In the genomic region with DNA sequence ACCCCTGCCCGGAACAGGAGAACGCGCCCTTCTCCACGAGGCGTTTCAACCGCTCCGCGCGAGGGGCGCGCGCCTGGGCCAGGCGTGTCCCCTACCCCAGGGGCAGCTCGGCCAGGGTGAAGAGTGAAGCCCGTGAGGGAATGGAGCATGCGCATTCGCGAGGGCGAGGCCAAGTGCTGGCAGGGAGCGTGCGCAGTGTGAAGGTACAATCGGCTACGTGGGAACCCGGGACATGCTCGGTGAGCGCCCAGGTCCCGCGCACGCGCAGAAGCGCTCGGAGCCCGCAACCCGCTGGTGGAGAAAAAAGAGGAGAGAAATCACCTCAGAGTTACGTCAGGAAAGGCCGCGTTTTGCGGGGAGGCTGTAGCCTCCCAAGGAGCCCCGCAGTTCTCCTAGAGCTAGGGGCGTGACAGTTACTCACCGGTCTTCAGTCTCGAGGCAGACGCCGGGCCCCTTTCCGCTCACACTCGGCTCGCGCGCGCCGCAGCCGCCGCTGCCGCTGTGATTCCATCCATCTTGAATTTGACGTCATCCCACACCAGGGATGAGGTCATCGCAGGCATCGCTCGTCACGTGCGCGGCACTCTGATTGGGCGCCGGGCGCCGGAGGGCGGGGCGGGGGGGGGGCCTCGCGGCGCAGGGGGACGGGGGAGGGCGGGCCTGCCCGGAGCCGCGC, we compare ENCODE assay signal across 8 cellular contexts. TPM values are rescaled to one million over a fixed set of nuclear protein-coding genes. Genes with fewer than 3 reads are reported as not detected.
DNase-seq lines count a peak whose midpoint lies in the region; ATAC-seq and TF ChIP-seq lines count a peak whose summit lies in the region.

A gene (minus strand): TSS at position 530 of the 676 bp plus-strand sequence. CDS start 16,265 bp downstream, outside the sequence.

- POLR2A ChIA-PET in T-cell (lab: Charles Lee): no interaction called here

- H3K36me3 Mint-ChIP-seq in T-cell (peaks cover 16% of the 10 kb centered on the region), type B pancreatic cell (peaks cover 16% of the 10 kb centered on the region)

- 0% methylated on average over 67 to 71 of the region's 75 CpGs for WGBS in adipose tissue, 3 donors

- CTCF ChIA-PET in T-cell (lab: Charles Lee): interaction anchor here in 1 of 2 donors (0.6 kb wide), 2 partner anchors 108 to 1882 kb away, joined by 3 to 5 read pairs; no protein-coding TSS in a partner anchor

- intact Hi-C loops in cardiac septum (cut with DNase I): loop anchor here (2.0 to 5.0 kb wide), 4 partner anchors 53 to 128 kb away; no protein-coding TSS in a partner anchor

- peak within 1 kb of the TSS; percentile 97 for H3K27ac ChIP-seq in adipose tissue (ENCODE audit: low read depth, low read length)

- peaks cover 31 to 36% (median 32%) of the 10 kb centered on the region in 3 donors for H3K4me1 Mint-ChIP-seq in T-cell
- H3K4me1 Mint-ChIP-seq in type B pancreatic cell (ENCODE audit: unreplicated experiment): peaks cover 14% of the 10 kb centered on the region

- peak; percentile 70 for ATAC-seq in HG02798 (IDR thresholded peaks at IDR 0.05; ENCODE audit: poor library complexity, unreplicated experiment)
- ATAC-seq in T-cell (replicated peaks in 1 of 4): peak; percentile 82 to 85 (median 84)

- H3K9me3 Mint-ChIP-seq in T-cell (peaks cover 0 to 5% (median 0%) of the 10 kb centered on the region in 3 donors), type B pancreatic cell (no peaks in the 10 kb centered on the region)

- TF ChIP-seq CTCF in GM12875 (IDR thresholded peaks at IDR 0.05; ENCODE audit: borderline replicate concordance, insufficient read depth, low read depth, low read length) (no peak), type B pancreatic cell (conservative IDR thresholded peaks at IDR 0.05) (no peak)

- H3K4me3 Mint-ChIP-seq in T-cell (peak within 1 kb of the TSS; percentile 81 to 96 (median 95)), type B pancreatic cell (peak within 1 kb of the TSS; percentile 99)

- H3K27ac Mint-ChIP-seq in T-cell (peak within 1 kb of the TSS; percentile 99 to 100), type B pancreatic cell (peak within 1 kb of the TSS; percentile 100)

- H3K4me3 ChIP-seq in GM12875 (ENCODE audit: low read depth, low read length): peak within 1 kb of the TSS; percentile 95

- H3K27me3 Mint-ChIP-seq in T-cell (no peaks in the 10 kb centered on the region), type B pancreatic cell (peaks cover 18% of the 10 kb centered on the region)

- DNase-seq in NCI-H1436 treated with DMSO at 0.1 percent for 48 hours (lab: John Stamatoyannopoulos, UW) (peak; percentile 89), T-cell (peak; percentile 93 to 98 (median 96)), cardiac septum (ENCODE audit: low spot score) (peak; percentile 99), pons (ENCODE audit: low spot score) (peak; percentile 97), type B pancreatic cell (ENCODE audit: extremely low spot score, unreplicated experiment) (peak; percentile 99)

RNA-seq across cellular contexts. Expression of the gene that starts here (rescaled TPM):
- 100 to 1,000 TPM in 2 of 5 donors, 10 to 100 TPM in 3; 17.6 to 119 (median 25.9) TPM for total RNA-seq in T-cell
- polyA plus RNA-seq in adipose tissue: 10 to 100 TPM in 1 of 3 donors, 1 to 10 TPM in 2; 1.9 to 11.0 (median 8.4) TPM
- 7.8 TPM for total RNA-seq in cardiac septum
- 19.9 and 23.4 TPM in 2 replicates for total RNA-seq in type B pancreatic cell (ENCODE audit: low replicate concordance)

Comparison
In these comparisons a context has a peak if more than half of its experiments do, and no peak if none do; other contexts are left out.
1. Peak in every context shown above with its lines: DNase-seq, ATAC-seq, H3K4me3 ChIP-seq and H3K27ac ChIP-seq.